ENCODE assay signal across 1 cellular context in genomic region chr6:52186480-52186879, GRCh38.
TF ChIP-seq lines count a peak whose summit lies in the region.

No MANE protein-coding gene starts in this region.

TF ChIP-seq in GM12878, 131 proteins besides CTCF, POLR2A, EP300 and RAD21 (continued from another document):
- TF ChIP-seq ATF7 (IDR thresholded peaks at IDR 0.05; ENCODE audit: low read depth) (no peak), IKZF1 (conservative IDR thresholded peaks at IDR 0.05) (peak; percentile 21; the same call in 1 of the 2 replicates), MYB (IDR thresholded peaks at IDR 0.05; ENCODE audit: borderline replicate concordance, low read depth, low read length) (no peak), RAD51 (IDR thresholded peaks at IDR 0.05) (peak; percentile 82), USF2 (IDR thresholded peaks at IDR 0.05; ENCODE audit: borderline replicate concordance, low read depth, low read length) (peak; percentile 35; the same call in 1 of the 2 replicates), ZNF24 (IDR thresholded peaks at IDR 0.05) (0 out of 2 replicates have a peak, but pooled peaks have one; percentile 35), YBX1 (IDR thresholded peaks at IDR 0.05) (no peak), RELB (IDR thresholded peaks at IDR 0.05; ENCODE audit: low read depth) (0 out of 2 replicates have a peak, but pooled peaks have one; percentile 26), RUNX3 (IDR thresholded peaks at IDR 0.05; ENCODE audit: low read length) (peak; percentile 79), IKZF2 (IDR thresholded peaks at IDR 0.05) (peak in 1 of 2 experiments; percentile 9; a peak in 2 of 4 replicates)
- TF ChIP-seq, protein P1, sequence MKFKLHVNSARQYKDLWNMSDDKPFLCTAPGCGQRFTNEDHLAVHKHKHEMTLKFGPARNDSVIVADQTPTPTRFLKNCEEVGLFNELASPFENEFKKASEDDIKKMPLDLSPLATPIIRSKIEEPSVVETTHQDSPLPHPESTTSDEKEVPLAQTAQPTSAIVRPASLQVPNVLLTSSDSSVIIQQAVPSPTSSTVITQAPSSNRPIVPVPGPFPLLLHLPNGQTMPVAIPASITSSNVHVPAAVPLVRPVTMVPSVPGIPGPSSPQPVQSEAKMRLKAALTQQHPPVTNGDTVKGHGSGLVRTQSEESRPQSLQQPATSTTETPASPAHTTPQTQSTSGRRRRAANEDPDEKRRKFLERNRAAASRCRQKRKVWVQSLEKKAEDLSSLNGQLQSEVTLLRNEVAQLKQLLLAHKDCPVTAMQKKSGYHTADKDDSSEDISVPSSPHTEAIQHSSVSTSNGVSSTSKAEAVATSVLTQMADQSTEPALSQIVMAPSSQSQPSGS (IDR thresholded peaks at IDR 0.05; ENCODE audit: low read length) = peak; percentile 60
